8 cellular contexts compared by ENCODE assay signal in genomic region chr7:64876792-64877713, GRCh38. TPM values are rescaled to one million over a fixed set of nuclear protein-coding genes. Genes with fewer than 3 reads are reported as not detected.
DNase-seq lines count a peak whose midpoint lies in the region; ATAC-seq and TF ChIP-seq lines count a peak whose summit lies in the region.

No MANE protein-coding gene starts in this region.

- TF ChIP-seq CTCF in epithelial cell of esophagus (IDR thresholded peaks at IDR 0.05; ENCODE audit: insufficient read depth, low read depth, low read length, missing control alignments): no peak

- DNase-seq in C1 segment of cervical spinal cord (lab: John Stamatoyannopoulos, UW) (peak in 11 of 14 donors; percentile 18 to 83 (median 36)), NCI-H1694 treated with DMSO at 0.1 percent for 48 hours (lab: John Stamatoyannopoulos, UW) (peak; percentile 13), epithelial cell of esophagus (ENCODE audit: low read depth) (peak; percentile 36), mucosa of gallbladder (ENCODE audit: low spot score) (peak; percentile 48), OCI-M1 (lab: John Stamatoyannopoulos, UW) (no peak)
- peak; percentile 33 to 53 for DNase-seq in activated CD8-positive, alpha-beta memory T cell treated with anti-CD3 and anti-CD28 coated beads for 1 hour (ENCODE audit: extremely low read depth in 1 of 2, low read depth in 1 of 2)
- DNase-seq in stimulated activated CD8-positive, alpha-beta memory T cell treated with anti-CD3 and anti-CD28 coated beads, Interleukin-2, amount 100 ng/mL, for 1 hour (ENCODE audit: low read depth in 2 of 2): peak; percentile 27 to 55

- peak overlapping the region; percentile 21 for H3K4me3 ChIP-seq in epithelial cell of esophagus (ENCODE audit: low read length)

- ATAC-seq in HG03469 (IDR thresholded peaks at IDR 0.05; ENCODE audit: unreplicated experiment): no peak

RNA-seq across cellular contexts. Expression of gene ZNF273, which starts 26.0 kb away (rescaled TPM):
- total RNA-seq in mucosa of gallbladder: 9.3 TPM
